Comparison of ENCODE assay signal across 8 cellular contexts in the genomic region with DNA sequence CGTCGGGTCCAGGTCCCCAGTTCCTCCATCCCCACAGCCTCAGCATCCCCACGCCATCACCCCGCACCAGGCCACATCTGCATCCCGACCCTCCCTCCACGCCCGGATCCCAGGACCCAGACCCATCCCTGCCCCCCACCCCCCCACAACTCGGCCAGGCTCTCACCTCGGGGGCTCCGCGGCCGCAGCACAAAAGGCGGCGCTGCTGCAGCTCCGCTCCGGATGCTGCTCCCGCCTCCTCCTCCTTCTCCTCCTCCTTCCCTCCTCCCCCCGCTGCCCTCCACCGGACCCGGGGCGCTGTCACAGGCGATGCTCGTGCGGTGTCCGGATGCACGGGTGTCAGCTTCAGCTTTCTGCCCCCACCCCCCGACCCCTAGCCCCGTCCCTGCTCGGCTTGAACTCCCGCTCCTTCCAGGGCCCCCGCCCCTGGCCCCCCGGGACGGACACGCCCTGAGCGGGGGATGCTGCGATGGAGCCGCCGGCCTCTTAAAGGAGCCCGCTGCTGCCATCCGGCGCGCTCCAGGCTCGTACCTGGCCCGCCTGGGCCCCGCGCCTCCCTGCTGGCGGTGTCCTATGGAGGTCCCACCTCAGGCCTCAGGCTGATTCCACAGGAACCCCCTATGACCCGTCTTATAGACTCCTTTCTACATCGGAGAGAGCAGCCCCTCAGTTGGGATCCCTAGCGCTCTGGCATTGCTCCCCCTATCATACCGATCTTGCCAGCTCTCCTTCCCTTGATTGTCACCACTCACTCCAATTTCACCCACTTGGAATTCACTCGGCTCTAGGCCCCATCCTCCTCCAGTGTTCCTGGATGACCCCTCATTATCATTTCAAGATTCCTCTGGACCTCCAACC.
DNase-seq lines count a peak whose midpoint lies in the region; ATAC-seq and TF ChIP-seq lines count a peak whose summit lies in the region.

A gene with protein sequence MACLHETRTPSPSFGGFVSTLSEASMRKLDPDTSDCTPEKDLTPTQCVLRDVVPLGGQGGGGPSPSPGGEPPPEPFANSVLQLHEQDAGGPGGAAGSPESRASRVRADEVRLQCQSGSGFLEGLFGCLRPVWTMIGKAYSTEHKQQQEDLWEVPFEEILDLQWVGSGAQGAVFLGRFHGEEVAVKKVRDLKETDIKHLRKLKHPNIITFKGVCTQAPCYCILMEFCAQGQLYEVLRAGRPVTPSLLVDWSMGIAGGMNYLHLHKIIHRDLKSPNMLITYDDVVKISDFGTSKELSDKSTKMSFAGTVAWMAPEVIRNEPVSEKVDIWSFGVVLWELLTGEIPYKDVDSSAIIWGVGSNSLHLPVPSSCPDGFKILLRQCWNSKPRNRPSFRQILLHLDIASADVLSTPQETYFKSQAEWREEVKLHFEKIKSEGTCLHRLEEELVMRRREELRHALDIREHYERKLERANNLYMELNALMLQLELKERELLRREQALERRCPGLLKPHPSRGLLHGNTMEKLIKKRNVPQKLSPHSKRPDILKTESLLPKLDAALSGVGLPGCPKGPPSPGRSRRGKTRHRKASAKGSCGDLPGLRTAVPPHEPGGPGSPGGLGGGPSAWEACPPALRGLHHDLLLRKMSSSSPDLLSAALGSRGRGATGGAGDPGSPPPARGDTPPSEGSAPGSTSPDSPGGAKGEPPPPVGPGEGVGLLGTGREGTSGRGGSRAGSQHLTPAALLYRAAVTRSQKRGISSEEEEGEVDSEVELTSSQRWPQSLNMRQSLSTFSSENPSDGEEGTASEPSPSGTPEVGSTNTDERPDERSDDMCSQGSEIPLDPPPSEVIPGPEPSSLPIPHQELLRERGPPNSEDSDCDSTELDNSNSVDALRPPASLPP (minus strand): TSS at position 198 of the 858 bp plus-strand sequence. CDS start 12,067 bp downstream, outside the sequence.

- no peaks in the 10 kb centered on the region for H3K36me3 ChIP-seq in mucosa of stomach (ENCODE audit: control insufficient read depth, insufficient read depth, low read length)

- H3K27ac Mint-ChIP-seq in stimulated activated memory B cell treated with anti-CD40 and anti-IgM and Interleukin-4, amounts not matched to agents 10 μg/mL and 1 μg/mL and 100 μg/mL, for 72 hours, result peak within 1 kb of the TSS; percentile 98

- H3K9me3 Mint-ChIP-seq in stimulated activated memory B cell treated with anti-CD40 and anti-IgM and Interleukin-4, amounts not matched to agents 10 μg/mL and 1 μg/mL and 100 μg/mL, for 72 hours, result no peaks in the 10 kb centered on the region

- no peaks in the 10 kb centered on the region for H3K27me3 ChIP-seq in mucosa of stomach (ENCODE audit: control insufficient read depth, insufficient read depth, low read length)

- peaks cover 30% of the 10 kb centered on the region for H3K4me1 ChIP-seq in mucosa of stomach (ENCODE audit: control insufficient read depth, insufficient read depth, low read length)

- ATAC-seq in stimulated activated memory B cell treated with anti-CD40 and anti-IgM and Interleukin-4, amounts not matched to agents 10 μg/mL and 1 μg/mL and 100 μg/mL, for 72 hours, result no peak
- no peak for ATAC-seq in GM18861 (IDR thresholded peaks at IDR 0.05; ENCODE audit: unreplicated experiment)

- peak within 1 kb of the TSS; percentile 68 for H3K4me3 ChIP-seq in mucosa of stomach (ENCODE audit: low read length)

- peak within 1 kb of the TSS; percentile 81 for H3K9ac ChIP-seq in mucosa of stomach (ENCODE audit: low read length)

- H3K4me1 Mint-ChIP-seq in stimulated activated memory B cell treated with anti-CD40 and anti-IgM and Interleukin-4, amounts not matched to agents 10 μg/mL and 1 μg/mL and 100 μg/mL, for 72 hours, result peaks cover 36% of the 10 kb centered on the region

- DNase-seq in NCI-H1105 treated with DMSO at 0.1 percent for 48 hours (lab: John Stamatoyannopoulos, UW) (peak; percentile 34), NCI-H1105 (lab: John Stamatoyannopoulos, UW) (no peak), NCI-H748 treated with DMSO at 0.1 percent for 48 hours (lab: John Stamatoyannopoulos, UW) (peak; percentile 29), erythroblast (lab: John Stamatoyannopoulos, UW) (peak; percentile 56 to 59)
- peak; percentile 79 to 82 for DNase-seq in activated T-cell treated with anti-CD3 and anti-CD28 coated beads, Interleukin-2, amount 50 U/mL, for 48 hours

- peak within 1 kb of the TSS; percentile 87 for H3K4me3 Mint-ChIP-seq in stimulated activated memory B cell treated with anti-CD40 and anti-IgM and Interleukin-4, amounts not matched to agents 10 μg/mL and 1 μg/mL and 100 μg/mL, for 72 hours

- H3K9me3 ChIP-seq in mucosa of stomach (ENCODE audit: control insufficient read depth, low read length), result no peaks in the 10 kb centered on the region

- TF ChIP-seq POLR2A in erythroblast (IDR thresholded peaks at IDR 0.05; ENCODE audit: low read length), result no peak

- H3K36me3 Mint-ChIP-seq in stimulated activated memory B cell treated with anti-CD40 and anti-IgM and Interleukin-4, amounts not matched to agents 10 μg/mL and 1 μg/mL and 100 μg/mL, for 72 hours, result peaks cover 3% of the 10 kb centered on the region

- H3K27me3 Mint-ChIP-seq in stimulated activated memory B cell treated with anti-CD40 and anti-IgM and Interleukin-4, amounts not matched to agents 10 μg/mL and 1 μg/mL and 100 μg/mL, for 72 hours, result no peaks in the 10 kb centered on the region
